Comparison of ENCODE assay signal across 16 cellular contexts in genomic region chr4:53113433-53114215, GRCh38.
DNase-seq lines count a peak whose midpoint lies in the region; ATAC-seq and TF ChIP-seq lines count a peak whose summit lies in the region.
"Had no signal": no experiment of that assay in that cellular context is flagged by ENCODE, and none has a peak within 500 bp of the region (broad histone marks: within the 10 kb centered on the region; RNA-seq: fewer than 3 reads in every experiment).

No MANE protein-coding gene starts in this region.

- no peak overlapping the region for H3K4me3 ChIP-seq in choroid plexus epithelial cell (ENCODE audit: low read depth, low read length)
- H3K4me3 ChIP-seq: esophagus squamous epithelium had no signal

- peak overlapping the region; percentile 91 for H3K27ac Mint-ChIP-seq in activated CD4-positive, alpha-beta T cell treated with anti-CD3 and anti-CD28 coated beads for 36 hours
- H3K27ac Mint-ChIP-seq in activated CD4-positive, alpha-beta T cell treated with anti-CD3 and anti-CD28 coated beads, Interleukin-2, amount 10 ng/mL, durations not matched to agents 7 days and 5 days, result no peak overlapping the region
- H3K27ac Mint-ChIP-seq: activated B cell treated with CpG ODN at 0.5 μM for 24 hours; CD8-positive, alpha-beta memory T cell; mesothelial cell of epicardium had no signal

- no peak overlapping the region for H3K4me3 Mint-ChIP-seq in activated CD4-positive, alpha-beta T cell treated with anti-CD3 and anti-CD28 coated beads for 36 hours
- no peak overlapping the region for H3K4me3 Mint-ChIP-seq in activated CD4-positive, alpha-beta T cell treated with anti-CD3 and anti-CD28 coated beads, Interleukin-2, amount 10 ng/mL, durations not matched to agents 7 days and 5 days
- H3K4me3 Mint-ChIP-seq: activated B cell treated with CpG ODN at 0.5 μM for 24 hours; CD8-positive, alpha-beta memory T cell; mesothelial cell of epicardium had no signal

- no peaks in the 10 kb centered on the region for H3K27me3 Mint-ChIP-seq in activated CD4-positive, alpha-beta T cell treated with anti-CD3 and anti-CD28 coated beads for 36 hours
- H3K27me3 Mint-ChIP-seq in activated CD4-positive, alpha-beta T cell treated with anti-CD3 and anti-CD28 coated beads, Interleukin-2, amount 10 ng/mL, durations not matched to agents 7 days and 5 days, result no peaks in the 10 kb centered on the region
- H3K27me3 Mint-ChIP-seq: activated B cell treated with CpG ODN at 0.5 μM for 24 hours; CD8-positive, alpha-beta memory T cell had no signal

- peaks cover 60% of the 10 kb centered on the region for H3K36me3 Mint-ChIP-seq in activated CD4-positive, alpha-beta T cell treated with anti-CD3 and anti-CD28 coated beads for 36 hours (ENCODE audit: low read depth)
- peaks cover 20% of the 10 kb centered on the region for H3K36me3 Mint-ChIP-seq in activated CD4-positive, alpha-beta T cell treated with anti-CD3 and anti-CD28 coated beads, Interleukin-2, amount 10 ng/mL, durations not matched to agents 7 days and 5 days (ENCODE audit: low read depth)

- ATAC-seq in activated CD4-positive, alpha-beta T cell treated with anti-CD3 and anti-CD28 coated beads for 36 hours, result peak; percentile 99
- ATAC-seq in GM18868 (IDR thresholded peaks at IDR 0.05; ENCODE audit: unreplicated experiment) (peak; percentile 88), HG03045 (IDR thresholded peaks at IDR 0.05; ENCODE audit: unreplicated experiment) (peak; percentile 60)

- intact Hi-C loops in activated CD4-positive, alpha-beta T cell treated with anti-CD3 and anti-CD28 coated beads for 36 hours (cut with DNase I, micrococcal nuclease), result loop anchor here (1.0 to 5.0 kb wide), 5 partner anchors 12 to 1271 kb away; partner anchors contain the start of genes DCUN1D4 (in 1 of the 2) and SCFD2 (in 1 of the 2)

- in situ Hi-C loops in G401 (cut with HindIII; ENCODE audit: low sequenced_read_pairs), result no loop called here

- CTCF ChIA-PET in activated CD4-positive, alpha-beta T cell treated with anti-CD3 and anti-CD28 coated beads for 36 hours (lab: Charles Lee), result interaction anchor here (0.7 to 1.4 kb wide), 2 partner anchors 19 to 20 kb away, joined by 3 to 4 read pairs; no protein-coding TSS in a partner anchor
- CTCF ChIA-PET in activated CD4-positive, alpha-beta T cell treated with anti-CD3 and anti-CD28 coated beads, Interleukin-2, amount 10 ng/mL, durations not matched to agents 7 days and 5 days (lab: Charles Lee), result interaction anchor here (0.9 to 1.2 kb wide), 3 partner anchors 9 to 14 kb away, joined by 3 read pairs; no protein-coding TSS in a partner anchor

- TF ChIP-seq CTCF in choroid plexus epithelial cell (conservative IDR thresholded peaks at IDR 0.05; ENCODE audit: low read depth, low read length) (no peak), GM10266 (IDR thresholded peaks at IDR 0.05; ENCODE audit: control insufficient read depth, insufficient read depth, low read depth, missing control alignments) (no peak)

- peak; percentile 38 for DNase-seq in activated CD4-positive, alpha-beta T cell treated with anti-CD3 and anti-CD28 coated beads for 36 hours
- DNase-seq in activated CD4-positive, alpha-beta T cell treated with anti-CD3 and anti-CD28 coated beads, Interleukin-2, amount 10 ng/mL, durations not matched to agents 7 days and 5 days, result no peak
- DNase-seq in choroid plexus epithelial cell (ENCODE audit: low read depth) (peak; percentile 21), SHP77 treated with DMSO at 0.1 percent for 48 hours (lab: John Stamatoyannopoulos, UW) (no peak), G401 (ENCODE audit: low spot score) (no peak), GM10266 (ENCODE audit: extremely low spot score) (no peak)
- DNase-seq: activated B cell treated with CpG ODN at 0.5 μM for 24 hours; CD8-positive, alpha-beta memory T cell; cortex of kidney; esophagus squamous epithelium; NCI-H1092 treated with DMSO at 0.1 percent for 48 hours; stimulated activated CD4-positive, alpha-beta T cell treated with anti-CD3 and anti-CD28 coated beads, Interleukin-12 subunit alpha, Interleukin-12 subunit beta, amount 100 ng/mL, for 4 hours; trophoblast cell had no signal

- H3K9me3 Mint-ChIP-seq in activated CD4-positive, alpha-beta T cell treated with anti-CD3 and anti-CD28 coated beads for 36 hours (ENCODE audit: low read depth), result peaks cover 25% of the 10 kb centered on the region
- H3K9me3 Mint-ChIP-seq in activated CD4-positive, alpha-beta T cell treated with anti-CD3 and anti-CD28 coated beads, Interleukin-2, amount 10 ng/mL, durations not matched to agents 7 days and 5 days, result peaks cover 26% of the 10 kb centered on the region

- peaks cover 33% of the 10 kb centered on the region for H3K4me1 Mint-ChIP-seq in activated CD4-positive, alpha-beta T cell treated with anti-CD3 and anti-CD28 coated beads for 36 hours
- H3K4me1 Mint-ChIP-seq in activated CD4-positive, alpha-beta T cell treated with anti-CD3 and anti-CD28 coated beads, Interleukin-2, amount 10 ng/mL, durations not matched to agents 7 days and 5 days, result peaks cover 2% of the 10 kb centered on the region

- POLR2A ChIA-PET in activated CD4-positive, alpha-beta T cell treated with anti-CD3 and anti-CD28 coated beads for 36 hours (lab: Charles Lee), result no interaction called here
- POLR2A ChIA-PET in activated CD4-positive, alpha-beta T cell treated with anti-CD3 and anti-CD28 coated beads, Interleukin-2, amount 10 ng/mL, durations not matched to agents 7 days and 5 days (lab: Charles Lee), result no interaction called here

Comparison
In these comparisons a context has a peak if more than half of its experiments do, and no peak if none do; other contexts are left out.
1. DNase-seq: peak in activated CD4-positive, alpha-beta T cell treated with anti-CD3 and anti-CD28 coated beads for 36 hours (single experiment) and choroid plexus epithelial cell (single experiment); none in activated CD4-positive, alpha-beta T cell treated with anti-CD3 and anti-CD28 coated beads, Interleukin-2, amount 10 ng/mL, durations not matched to agents 7 days and 5 days (single experiment), SHP77 treated with DMSO at 0.1 percent for 48 hours (single experiment), G401 (single experiment) and GM10266 (single experiment).
2. Peak in every context shown above with its lines, with median percentiles within 50 percentile points of each other: ATAC-seq.